1 cellular context compared by ENCODE assay signal in the genomic region with DNA sequence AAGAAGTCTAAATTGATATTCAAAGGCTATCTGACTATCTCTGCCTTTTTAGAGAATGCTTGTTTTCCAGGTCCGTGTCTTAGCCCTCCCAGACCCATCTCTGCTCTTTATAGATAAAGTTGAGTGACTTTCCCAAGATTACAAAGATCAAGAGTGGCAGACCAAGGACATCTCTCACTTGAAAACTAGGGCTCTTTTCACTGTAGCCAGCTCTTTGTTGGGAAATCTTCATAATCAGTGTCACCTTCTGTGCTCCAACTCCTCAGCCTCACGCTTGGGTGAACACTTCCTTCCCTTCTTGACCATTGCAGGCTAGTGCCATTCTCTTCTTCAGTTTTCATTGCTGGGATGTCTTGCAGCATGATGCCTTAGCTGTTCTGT.
TF ChIP-seq lines count a peak whose summit lies in the region.

No MANE protein-coding gene starts in this region.

TF ChIP-seq in IMR-90, 13 proteins besides CTCF, POLR2A, EP300 and RAD21:
- no peak for TF ChIP-seq BHLHE40 (IDR thresholded peaks at IDR 0.05; ENCODE audit: low read depth, low read length)
- no peak for TF ChIP-seq MAFK (IDR thresholded peaks at IDR 0.05; ENCODE audit: low read depth, low read length)
- TF ChIP-seq CHD1 (IDR thresholded peaks at IDR 0.05; ENCODE audit: low read depth, low read length): no peak
- TF ChIP-seq, protein P1, sequence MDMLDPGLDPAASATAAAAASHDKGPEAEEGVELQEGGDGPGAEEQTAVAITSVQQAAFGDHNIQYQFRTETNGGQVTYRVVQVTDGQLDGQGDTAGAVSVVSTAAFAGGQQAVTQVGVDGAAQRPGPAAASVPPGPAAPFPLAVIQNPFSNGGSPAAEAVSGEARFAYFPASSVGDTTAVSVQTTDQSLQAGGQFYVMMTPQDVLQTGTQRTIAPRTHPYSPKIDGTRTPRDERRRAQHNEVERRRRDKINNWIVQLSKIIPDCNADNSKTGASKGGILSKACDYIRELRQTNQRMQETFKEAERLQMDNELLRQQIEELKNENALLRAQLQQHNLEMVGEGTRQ (IDR thresholded peaks at IDR 0.05; ENCODE audit: low read depth, low read length): no peak
- no peak for TF ChIP-seq MXI1 (IDR thresholded peaks at IDR 0.05; ENCODE audit: borderline replicate concordance, low read depth, low read length)
- TF ChIP-seq SMC3 (IDR thresholded peaks at IDR 0.05; ENCODE audit: low read depth, low read length): no peak
- TF ChIP-seq RCOR1 (IDR thresholded peaks at IDR 0.05; ENCODE audit: insufficient replicate concordance, low read length): no peak
- TF ChIP-seq RFX5 (IDR thresholded peaks at IDR 0.05; ENCODE audit: low read depth, low read length): no peak
- TF ChIP-seq NFE2L2 (IDR thresholded peaks at IDR 0.05; ENCODE audit: low read depth, low read length): no peak
- TF ChIP-seq, protein P2, sequence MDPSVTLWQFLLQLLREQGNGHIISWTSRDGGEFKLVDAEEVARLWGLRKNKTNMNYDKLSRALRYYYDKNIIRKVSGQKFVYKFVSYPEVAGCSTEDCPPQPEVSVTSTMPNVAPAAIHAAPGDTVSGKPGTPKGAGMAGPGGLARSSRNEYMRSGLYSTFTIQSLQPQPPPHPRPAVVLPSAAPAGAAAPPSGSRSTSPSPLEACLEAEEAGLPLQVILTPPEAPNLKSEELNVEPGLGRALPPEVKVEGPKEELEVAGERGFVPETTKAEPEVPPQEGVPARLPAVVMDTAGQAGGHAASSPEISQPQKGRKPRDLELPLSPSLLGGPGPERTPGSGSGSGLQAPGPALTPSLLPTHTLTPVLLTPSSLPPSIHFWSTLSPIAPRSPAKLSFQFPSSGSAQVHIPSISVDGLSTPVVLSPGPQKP (IDR thresholded peaks at IDR 0.05; ENCODE audit: borderline replicate concordance, low read depth, low read length): no peak
- TF ChIP-seq CEBPB (IDR thresholded peaks at IDR 0.05; ENCODE audit: low read depth, low read length): no peak
- TF ChIP-seq MAZ (IDR thresholded peaks at IDR 0.05; ENCODE audit: borderline replicate concordance, low read depth, low read length): no peak
- TF ChIP-seq FOS (IDR thresholded peaks at IDR 0.05; ENCODE audit: low read depth, low read length): no peak
